In genomic region chr15:44550734-44551133, GRCh38 we compare ENCODE assay signal across 1 cellular context.
TF ChIP-seq lines count a peak whose summit lies in the region.

No MANE protein-coding gene starts in this region.

TF ChIP-seq in SK-N-SH treated with all-trans-retinoic acid at 6 μM for 48 hours, 23 proteins besides CTCF, POLR2A, EP300 and RAD21 (continued from another document):
- TF ChIP-seq TSHZ2 (CRISPR knock-in tag; IDR thresholded peaks at IDR 0.05): no peak
- TF ChIP-seq, protein P1, sequence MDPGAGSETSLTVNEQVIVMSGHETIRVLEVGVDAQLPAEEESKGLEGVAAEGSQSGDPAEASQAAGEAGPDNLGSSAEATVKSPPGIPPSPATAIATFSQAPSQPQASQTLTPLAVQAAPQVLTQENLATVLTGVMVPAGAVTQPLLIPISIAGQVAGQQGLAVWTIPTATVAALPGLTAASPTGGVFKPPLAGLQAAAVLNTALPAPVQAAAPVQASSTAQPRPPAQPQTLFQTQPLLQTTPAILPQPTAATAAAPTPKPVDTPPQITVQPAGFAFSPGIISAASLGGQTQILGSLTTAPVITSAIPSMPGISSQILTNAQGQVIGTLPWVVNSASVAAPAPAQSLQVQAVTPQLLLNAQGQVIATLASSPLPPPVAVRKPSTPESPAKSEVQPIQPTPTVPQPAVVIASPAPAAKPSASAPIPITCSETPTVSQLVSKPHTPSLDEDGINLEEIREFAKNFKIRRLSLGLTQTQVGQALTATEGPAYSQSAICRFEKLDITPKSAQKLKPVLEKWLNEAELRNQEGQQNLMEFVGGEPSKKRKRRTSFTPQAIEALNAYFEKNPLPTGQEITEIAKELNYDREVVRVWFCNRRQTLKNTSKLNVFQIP (CRISPR knock-in tag; IDR thresholded peaks at IDR 0.05; ENCODE audit: borderline replicate concordance, low read depth): no peak
- TF ChIP-seq CSRNP3 (CRISPR knock-in tag; IDR thresholded peaks at IDR 0.05): no peak
- TF ChIP-seq RARB (CRISPR knock-in tag; IDR thresholded peaks at IDR 0.05): no peak
- TF ChIP-seq ZNF70 (CRISPR knock-in tag; IDR thresholded peaks at IDR 0.05): no peak
- TF ChIP-seq OSR1 (CRISPR knock-in tag; IDR thresholded peaks at IDR 0.05): no peak
- TF ChIP-seq TOX (CRISPR knock-in tag; IDR thresholded peaks at IDR 0.05; ENCODE audit: borderline replicate concordance): no peak
- no peak for TF ChIP-seq PPARA (CRISPR knock-in tag; IDR thresholded peaks at IDR 0.05; ENCODE audit: borderline replicate concordance)
- no peak for TF ChIP-seq ZNF8 (CRISPR knock-in tag; IDR thresholded peaks at IDR 0.05)
- TF ChIP-seq ZNF565 (CRISPR knock-in tag; conservative IDR thresholded peaks at IDR 0.05; ENCODE audit: low read depth): no peak
- no peak for TF ChIP-seq ESRRG (CRISPR knock-in tag; IDR thresholded peaks at IDR 0.05)
- no peak for TF ChIP-seq GLIS3 (CRISPR knock-in tag; IDR thresholded peaks at IDR 0.05)
- TF ChIP-seq, protein P2, sequence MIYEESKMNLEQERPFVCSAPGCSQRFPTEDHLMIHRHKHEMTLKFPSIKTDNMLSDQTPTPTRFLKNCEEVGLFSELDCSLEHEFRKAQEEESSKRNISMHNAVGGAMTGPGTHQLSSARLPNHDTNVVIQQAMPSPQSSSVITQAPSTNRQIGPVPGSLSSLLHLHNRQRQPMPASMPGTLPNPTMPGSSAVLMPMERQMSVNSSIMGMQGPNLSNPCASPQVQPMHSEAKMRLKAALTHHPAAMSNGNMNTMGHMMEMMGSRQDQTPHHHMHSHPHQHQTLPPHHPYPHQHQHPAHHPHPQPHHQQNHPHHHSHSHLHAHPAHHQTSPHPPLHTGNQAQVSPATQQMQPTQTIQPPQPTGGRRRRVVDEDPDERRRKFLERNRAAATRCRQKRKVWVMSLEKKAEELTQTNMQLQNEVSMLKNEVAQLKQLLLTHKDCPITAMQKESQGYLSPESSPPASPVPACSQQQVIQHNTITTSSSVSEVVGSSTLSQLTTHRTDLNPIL (CRISPR knock-in tag; IDR thresholded peaks at IDR 0.05; ENCODE audit: low read depth): no peak
- TF ChIP-seq ISL1 (CRISPR knock-in tag; IDR thresholded peaks at IDR 0.05): no peak
- TF ChIP-seq SNAI2 (CRISPR knock-in tag; IDR thresholded peaks at IDR 0.05): no peak
